9 cellular contexts compared by ENCODE assay signal in the genomic region with DNA sequence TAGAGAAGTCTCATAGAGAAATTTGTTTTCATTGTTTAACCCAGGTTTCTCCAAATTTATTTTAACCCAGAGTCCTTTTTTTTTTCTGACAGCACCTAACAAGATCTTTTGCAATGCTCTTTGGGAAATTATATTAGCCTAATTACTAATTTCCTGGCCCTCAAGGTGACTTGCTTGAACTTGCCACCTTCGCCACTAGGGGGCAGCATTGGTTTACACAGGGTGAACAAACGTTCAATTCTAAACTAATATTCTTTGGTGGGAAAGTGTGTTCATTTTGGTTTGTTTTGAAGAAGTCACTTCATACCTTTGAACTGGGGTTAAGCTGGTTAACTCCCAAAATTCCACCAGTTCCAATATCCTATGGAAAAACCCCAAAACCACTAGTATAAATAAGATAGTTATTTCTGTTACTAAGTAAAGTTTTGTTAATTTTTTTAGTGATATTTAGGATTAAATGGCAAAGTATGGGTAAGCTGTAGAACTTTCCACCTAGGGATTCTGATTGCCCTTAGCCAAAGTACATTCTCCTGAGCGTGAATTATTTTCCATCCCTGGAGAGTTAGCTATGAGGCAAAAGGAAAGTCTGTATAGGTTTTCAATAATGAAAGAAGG. TPM values are rescaled to one million over a fixed set of nuclear protein-coding genes. Genes with fewer than 3 reads are reported as not detected.
DNase-seq lines count a peak whose midpoint lies in the region; ATAC-seq and TF ChIP-seq lines count a peak whose summit lies in the region.
"Had no signal": no experiment of that assay in that cellular context is flagged by ENCODE, and none has a peak within 500 bp of the region (broad histone marks: within the 10 kb centered on the region; RNA-seq: fewer than 3 reads in every experiment).

No MANE protein-coding gene starts in this region.

- H3K27ac Mint-ChIP-seq in CD4-positive, alpha-beta memory T cell, result no peak overlapping the region
- H3K27ac Mint-ChIP-seq: IgD-negative memory B cell had no signal

- peaks cover 8 to 10% of the 10 kb centered on the region in 2 donors for H3K27me3 Mint-ChIP-seq in CD4-positive, alpha-beta memory T cell

- peak; percentile 50 to 73 (median 56) for DNase-seq in CD4-positive, alpha-beta memory T cell
- DNase-seq in NCI-H146 treated with DMSO at 0.1 percent for 48 hours (lab: John Stamatoyannopoulos, UW; ENCODE audit: unreplicated experiment) (peak; percentile 54), T-helper 2 cell (peak; percentile 32 to 71 (median 70)), astrocyte of the cerebellum (ENCODE audit: low read depth) (peak; percentile 79), hypothalamus (lab: John Stamatoyannopoulos, UW) (peak in 45 of 51 donors; percentile 1 to 90 (median 45)), smooth muscle cell of the brain vasculature (ENCODE audit: low read depth, low spot score) (peak; percentile 84)

- in situ Hi-C loops in astrocyte of the cerebellum (cut with HindIII; ENCODE audit: low sequenced_read_pairs), result no loop called here

- POLR2A ChIA-PET in CD4-positive, alpha-beta memory T cell (lab: Charles Lee; ENCODE audit: partially characterized antibody), result no interaction called here

- no peaks in the 10 kb centered on the region for H3K9me3 ChIP-seq in CD4-positive, alpha-beta memory T cell (ENCODE audit: control insufficient read depth in 1 of 2, low read length in 2 of 2)

- no peak overlapping the region for H3K4me3 Mint-ChIP-seq in CD4-positive, alpha-beta memory T cell
- H3K4me3 Mint-ChIP-seq: IgD-negative memory B cell had no signal

- H3K4me1 Mint-ChIP-seq in CD4-positive, alpha-beta memory T cell, result no peaks in the 10 kb centered on the region
- H3K4me1 Mint-ChIP-seq: IgD-negative memory B cell had no signal

- no peaks in the 10 kb centered on the region for H3K27me3 ChIP-seq in CD4-positive, alpha-beta memory T cell (ENCODE audit: insufficient read depth, low read length)

- no peaks in the 10 kb centered on the region for H3K4me1 ChIP-seq in CD4-positive, alpha-beta memory T cell (ENCODE audit: insufficient read depth, low read length)

- TF ChIP-seq CTCF in astrocyte of the cerebellum (IDR thresholded peaks at IDR 0.05; ENCODE audit: low read depth, low read length, missing control alignments), result peak; percentile 85

- CTCF ChIA-PET in CD4-positive, alpha-beta memory T cell (lab: Charles Lee; ENCODE audit: partially characterized antibody), result interaction anchor here (0.7 to 5.4 kb wide), 12 partner anchors 10 to 468 kb away, joined by 3 to 36 read pairs (median 4); a partner anchor contains a TSS

- ATAC-seq in GM21529 (IDR thresholded peaks at IDR 0.05; ENCODE audit: unreplicated experiment) (peak; percentile 47), HG03457 (IDR thresholded peaks at IDR 0.05; ENCODE audit: unreplicated experiment) (no peak)

- H3K4me3 ChIP-seq in CD4-positive, alpha-beta memory T cell (ENCODE audit: low read length in 2 of 2), result no peak overlapping the region
- no peak overlapping the region for H3K4me3 ChIP-seq in astrocyte of the cerebellum (ENCODE audit: low read depth, low read length)

- intact Hi-C loops in CD4-positive, alpha-beta memory T cell (cut with micrococcal nuclease), result loop anchor here (2.0 to 5.0 kb wide), 2 partner anchors 327 to 791 kb away; no protein-coding TSS in a partner anchor

- H3K36me3 Mint-ChIP-seq in CD4-positive, alpha-beta memory T cell, result no peaks in the 10 kb centered on the region
- H3K36me3 Mint-ChIP-seq: IgD-negative memory B cell had no signal

- no peaks in the 10 kb centered on the region for H3K9me3 Mint-ChIP-seq in CD4-positive, alpha-beta memory T cell
- H3K9me3 Mint-ChIP-seq: IgD-negative memory B cell had no signal

- H3K36me3 ChIP-seq in CD4-positive, alpha-beta memory T cell (ENCODE audit: insufficient read depth, low read length), result no peaks in the 10 kb centered on the region

- H3K27ac ChIP-seq in CD4-positive, alpha-beta memory T cell (ENCODE audit: low read depth, low read length), result no peak overlapping the region

RNA-seq across cellular contexts. Expression of a gene that starts 13.0 kb away (rescaled TPM):
- not detected for total RNA-seq in CD4-positive, alpha-beta memory T cell
- not detected for polyA plus RNA-seq in CD4-positive, alpha-beta memory T cell
- polyA plus RNA-seq: IgD-negative memory B cell had no signal

RNA-seq across cellular contexts. Expression of a gene that starts 57.4 kb away (rescaled TPM):
- total RNA-seq in CD4-positive, alpha-beta memory T cell, result 10 to 100 TPM; 38.7 to 43.0 TPM
- 10 to 100 TPM; 17.3 to 20.0 TPM for polyA plus RNA-seq in CD4-positive, alpha-beta memory T cell
